1 cellular context compared by ENCODE assay signal in the genomic region with DNA sequence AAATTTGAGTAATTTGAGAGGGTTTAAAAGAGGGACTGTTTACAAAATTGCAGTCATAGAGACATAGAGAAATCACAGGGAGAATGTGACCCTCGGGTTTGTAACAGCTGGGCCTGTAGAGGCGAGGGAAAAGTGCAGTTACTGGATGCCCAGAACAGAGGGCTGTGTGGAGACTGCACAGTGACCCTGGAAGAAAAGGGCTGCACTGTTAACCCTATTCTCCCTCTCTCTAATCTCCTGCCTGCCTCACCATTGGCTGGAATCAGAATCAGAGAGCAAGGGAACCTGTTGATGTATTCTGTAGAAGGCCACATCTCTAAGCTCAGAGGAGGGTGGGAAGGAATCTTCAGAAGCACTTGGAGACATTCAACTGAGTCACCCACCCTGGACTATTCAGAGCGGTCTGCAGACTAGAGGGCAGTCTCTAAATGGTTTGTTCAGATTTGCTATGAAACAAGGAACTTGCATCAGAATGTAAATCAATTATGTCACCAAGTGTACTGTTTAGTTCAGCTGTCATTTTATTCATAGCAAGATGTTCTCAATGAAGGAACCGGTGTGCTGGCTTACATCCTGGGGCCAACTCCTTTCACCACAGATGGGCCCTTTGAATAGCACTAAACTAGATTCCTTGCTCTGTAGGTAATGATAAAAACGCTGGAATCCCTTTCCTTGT.
TF ChIP-seq lines count a peak whose summit lies in the region.

No MANE protein-coding gene starts in this region.

TF ChIP-seq in WTC11, 78 proteins besides CTCF, POLR2A, EP300 and RAD21 (continued from another document):
- TF ChIP-seq IRF1 (CRISPR knock-in tag; IDR thresholded peaks at IDR 0.05) (no peak), TEAD4 (CRISPR knock-in tag; IDR thresholded peaks at IDR 0.05) (no peak)
- TF ChIP-seq, protein P1, sequence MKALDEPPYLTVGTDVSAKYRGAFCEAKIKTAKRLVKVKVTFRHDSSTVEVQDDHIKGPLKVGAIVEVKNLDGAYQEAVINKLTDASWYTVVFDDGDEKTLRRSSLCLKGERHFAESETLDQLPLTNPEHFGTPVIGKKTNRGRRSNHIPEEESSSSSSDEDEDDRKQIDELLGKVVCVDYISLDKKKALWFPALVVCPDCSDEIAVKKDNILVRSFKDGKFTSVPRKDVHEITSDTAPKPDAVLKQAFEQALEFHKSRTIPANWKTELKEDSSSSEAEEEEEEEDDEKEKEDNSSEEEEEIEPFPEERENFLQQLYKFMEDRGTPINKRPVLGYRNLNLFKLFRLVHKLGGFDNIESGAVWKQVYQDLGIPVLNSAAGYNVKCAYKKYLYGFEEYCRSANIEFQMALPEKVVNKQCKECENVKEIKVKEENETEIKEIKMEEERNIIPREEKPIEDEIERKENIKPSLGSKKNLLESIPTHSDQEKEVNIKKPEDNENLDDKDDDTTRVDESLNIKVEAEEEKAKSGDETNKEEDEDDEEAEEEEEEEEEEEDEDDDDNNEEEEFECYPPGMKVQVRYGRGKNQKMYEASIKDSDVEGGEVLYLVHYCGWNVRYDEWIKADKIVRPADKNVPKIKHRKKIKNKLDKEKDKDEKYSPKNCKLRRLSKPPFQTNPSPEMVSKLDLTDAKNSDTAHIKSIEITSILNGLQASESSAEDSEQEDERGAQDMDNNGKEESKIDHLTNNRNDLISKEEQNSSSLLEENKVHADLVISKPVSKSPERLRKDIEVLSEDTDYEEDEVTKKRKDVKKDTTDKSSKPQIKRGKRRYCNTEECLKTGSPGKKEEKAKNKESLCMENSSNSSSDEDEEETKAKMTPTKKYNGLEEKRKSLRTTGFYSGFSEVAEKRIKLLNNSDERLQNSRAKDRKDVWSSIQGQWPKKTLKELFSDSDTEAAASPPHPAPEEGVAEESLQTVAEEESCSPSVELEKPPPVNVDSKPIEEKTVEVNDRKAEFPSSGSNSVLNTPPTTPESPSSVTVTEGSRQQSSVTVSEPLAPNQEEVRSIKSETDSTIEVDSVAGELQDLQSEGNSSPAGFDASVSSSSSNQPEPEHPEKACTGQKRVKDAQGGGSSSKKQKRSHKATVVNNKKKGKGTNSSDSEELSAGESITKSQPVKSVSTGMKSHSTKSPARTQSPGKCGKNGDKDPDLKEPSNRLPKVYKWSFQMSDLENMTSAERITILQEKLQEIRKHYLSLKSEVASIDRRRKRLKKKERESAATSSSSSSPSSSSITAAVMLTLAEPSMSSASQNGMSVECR (CRISPR knock-in tag; IDR thresholded peaks at IDR 0.05; ENCODE audit: borderline replicate concordance) = no peak
